ENCODE assay signal across 9 cellular contexts in genomic region chr17:77287432-77288068, GRCh38.
DNase-seq lines count a peak whose midpoint lies in the region; ATAC-seq, FAIRE-seq and TF ChIP-seq lines count a peak whose summit lies in the region.
"Had no signal": no experiment of that assay in that cellular context is flagged by ENCODE, and none has a peak within 500 bp of the region (broad histone marks: within the 10 kb centered on the region; RNA-seq: fewer than 3 reads in every experiment).

No MANE protein-coding gene starts in this region.

- ATAC-seq in HepG2: peak; percentile 18
- ATAC-seq in GM18505 (IDR thresholded peaks at IDR 0.05; ENCODE audit: unreplicated experiment): no peak
- no peak for ATAC-seq in GM18520 (IDR thresholded peaks at IDR 0.05; ENCODE audit: unreplicated experiment)

- H4K20me1 ChIP-seq in HepG2 (ENCODE audit: insufficient read depth, low read length): peaks cover 5% of the 10 kb centered on the region; the same call in 1 of the 2 replicates

- POLR2A ChIA-PET in HepG2 (lab: Yijun Ruan, JAX): interaction anchor here (0.6 to 12.7 kb wide), 18 partner anchors 12 to 1461 kb away, joined by 3 to 335 read pairs (median 9); partner anchors contain the start of gene TNRC6C

- H3K4me1 ChIP-seq in HepG2 (ENCODE audit: insufficient read depth, low read length) (peaks cover 82% of the 10 kb centered on the region), vagina (peaks cover 46% of the 10 kb centered on the region)

- H2AFZ ChIP-seq in HepG2 (ENCODE audit: low read length): no peak overlapping the region

- peak in 1 of 2 experiments; percentile 61; a peak in 2 of 4 replicates for TF ChIP-seq POLR2A in HepG2 (IDR thresholded peaks at IDR 0.05; ENCODE audit: insufficient read depth in 1 of 2, low read depth in 2 of 2, low read length in 2 of 2)
- TF ChIP-seq POLR2A in vagina (IDR thresholded peaks at IDR 0.05): no peak
- TF ChIP-seq POLR2A in GM18505 (IDR thresholded peaks at IDR 0.05; ENCODE audit: borderline replicate concordance, extremely low read depth, insufficient read depth, insufficient read length): no peak

- H3K9ac ChIP-seq in HepG2 (ENCODE audit: insufficient read depth, low read depth, low read length): peak overlapping the region; percentile 98

- TF ChIP-seq EP300 in HepG2 (IDR thresholded peaks at IDR 0.05; ENCODE audit: low read depth in 2 of 2, low read length in 2 of 2) (no peak), HepG2 (CRISPR knock-in tag; IDR thresholded peaks at IDR 0.05; ENCODE audit: borderline replicate concordance) (no peak; the same call in 1 of the 2 replicates)

- H3K27ac ChIP-seq in HepG2 (ENCODE audit: extremely low read length, insufficient read depth, low read length) (peak overlapping the region; percentile 98), vagina (peak overlapping the region; percentile 77)

- peak overlapping the region; percentile 98 for H3K4me2 ChIP-seq in HepG2 (ENCODE audit: low read depth, low read length)

- H3K4me3 ChIP-seq in HepG2 (replicated peaks in 1 of 3; ENCODE audit: insufficient read depth in 1 of 3, low read depth in 2 of 3, low read length in 3 of 3) (peak overlapping the region; percentile 45 to 74 (median 45); a peak in 5 of 6 replicates), vagina (no peak overlapping the region)

- no TSS peak for BruUV-seq in HepG2 (replicated peaks; lab: Mats Ljungman, UMichigan)

- TF ChIP-seq CTCF in HepG2 (CRISPR knock-in tag; IDR thresholded peaks at IDR 0.05): no peak
- TF ChIP-seq CTCF in vagina (IDR thresholded peaks at IDR 0.05): no peak

- DNase-seq in SIG-M5 treated with dmso at 0.1 percent for 504 hours (lab: John Stamatoyannopoulos, UW; ENCODE audit: unreplicated experiment): peak; percentile 51
- no peak for DNase-seq in SIG-M5 (lab: John Stamatoyannopoulos, UW)
- DNase-seq in brain pericyte (ENCODE audit: low read depth, low spot score): peak; percentile 66
- DNase-seq in HepG2 (ENCODE audit: low spot score): peak; percentile 65
- DNase-seq in vagina (ENCODE audit: extremely low spot score in 2 of 2): no peak
- DNase-seq in T-helper 1 cell: no peak

- 27% methylated on average over 11 of the region's 11 CpGs for WGBS in HepG2 (ENCODE audit: low lambda C conversion rate)

- H3K9me3 ChIP-seq in HepG2 (ENCODE audit: low read length) (no peaks in the 10 kb centered on the region), vagina (no peaks in the 10 kb centered on the region)

- intact Hi-C loops in HepG2 (cut with micrococcal nuclease; ENCODE audit: unreplicated experiment) (loop anchor here (5.0 kb wide), 4 partner anchors 35 to 165 kb away; no protein-coding TSS in a partner anchor), vagina (cut with DNase I) (no loop called here)

- FAIRE-seq in HepG2 (lab: Jason Lieb, UNC): no peak
- FAIRE-seq: TTC549 had no signal

- CTCF ChIA-PET in HepG2 (lab: Yijun Ruan, JAX; ENCODE audit: low intra/inter-chr PET ratio, low total read pairs): no interaction called here

- in situ Hi-C loops in HepG2 (cut with HindIII; ENCODE audit: extremely low pct_ligation_motif_present, low pct_unique_long_range_greater_than_20kb): loop anchor here (5.0 to 10.0 kb wide), 2 partner anchors 87 to 165 kb away; no protein-coding TSS in a partner anchor

- peaks cover 2 to 13% of the 10 kb centered on the region in 2 experiments; a peak in 2 of 5 replicates for H3K36me3 ChIP-seq in HepG2 (replicated peaks in 1 of 2; ENCODE audit: control insufficient read depth in 1 of 2, insufficient read depth in 2 of 2, low read length in 2 of 2)
- no peaks in the 10 kb centered on the region for H3K36me3 ChIP-seq in vagina

- no peak for TF ChIP-seq RAD21 in HepG2 (CRISPR knock-in tag; IDR thresholded peaks at IDR 0.05)

- H3K79me2 ChIP-seq in HepG2 (ENCODE audit: insufficient read depth, low read length): peaks cover 94% of the 10 kb centered on the region

- H3K27me3 ChIP-seq in HepG2 (ENCODE audit: control insufficient read depth in 1 of 2, insufficient read depth in 2 of 2, low read length in 2 of 2) (no peaks in the 10 kb centered on the region; a peak in 1 of 5 replicates), vagina (no peaks in the 10 kb centered on the region)

TF ChIP-seq in HepG2, 621 proteins besides CTCF, POLR2A, EP300 and RAD21 (continues in another document):
- no peak for TF ChIP-seq RFXANK (CRISPR knock-in tag; IDR thresholded peaks at IDR 0.05)
- TF ChIP-seq MATR3 (CRISPR knock-in tag; IDR thresholded peaks at IDR 0.05): no peak
- TF ChIP-seq POLR2G (IDR thresholded peaks at IDR 0.05; ENCODE audit: low read depth, low read length): peak; percentile 38
- TF ChIP-seq, protein P1, sequence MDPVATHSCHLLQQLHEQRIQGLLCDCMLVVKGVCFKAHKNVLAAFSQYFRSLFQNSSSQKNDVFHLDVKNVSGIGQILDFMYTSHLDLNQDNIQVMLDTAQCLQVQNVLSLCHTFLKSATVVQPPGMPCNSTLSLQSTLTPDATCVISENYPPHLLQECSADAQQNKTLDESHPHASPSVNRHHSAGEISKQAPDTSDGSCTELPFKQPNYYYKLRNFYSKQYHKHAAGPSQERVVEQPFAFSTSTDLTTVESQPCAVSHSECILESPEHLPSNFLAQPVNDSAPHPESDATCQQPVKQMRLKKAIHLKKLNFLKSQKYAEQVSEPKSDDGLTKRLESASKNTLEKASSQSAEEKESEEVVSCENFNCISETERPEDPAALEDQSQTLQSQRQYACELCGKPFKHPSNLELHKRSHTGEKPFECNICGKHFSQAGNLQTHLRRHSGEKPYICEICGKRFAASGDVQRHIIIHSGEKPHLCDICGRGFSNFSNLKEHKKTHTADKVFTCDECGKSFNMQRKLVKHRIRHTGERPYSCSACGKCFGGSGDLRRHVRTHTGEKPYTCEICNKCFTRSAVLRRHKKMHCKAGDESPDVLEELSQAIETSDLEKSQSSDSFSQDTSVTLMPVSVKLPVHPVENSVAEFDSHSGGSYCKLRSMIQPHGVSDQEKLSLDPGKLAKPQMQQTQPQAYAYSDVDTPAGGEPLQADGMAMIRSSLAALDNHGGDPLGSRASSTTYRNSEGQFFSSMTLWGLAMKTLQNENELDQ (CRISPR knock-in tag; IDR thresholded peaks at IDR 0.05; ENCODE audit: borderline replicate concordance): no peak
- no peak for TF ChIP-seq ZSCAN22 (CRISPR knock-in tag; IDR thresholded peaks at IDR 0.05)
- TF ChIP-seq, protein P2, sequence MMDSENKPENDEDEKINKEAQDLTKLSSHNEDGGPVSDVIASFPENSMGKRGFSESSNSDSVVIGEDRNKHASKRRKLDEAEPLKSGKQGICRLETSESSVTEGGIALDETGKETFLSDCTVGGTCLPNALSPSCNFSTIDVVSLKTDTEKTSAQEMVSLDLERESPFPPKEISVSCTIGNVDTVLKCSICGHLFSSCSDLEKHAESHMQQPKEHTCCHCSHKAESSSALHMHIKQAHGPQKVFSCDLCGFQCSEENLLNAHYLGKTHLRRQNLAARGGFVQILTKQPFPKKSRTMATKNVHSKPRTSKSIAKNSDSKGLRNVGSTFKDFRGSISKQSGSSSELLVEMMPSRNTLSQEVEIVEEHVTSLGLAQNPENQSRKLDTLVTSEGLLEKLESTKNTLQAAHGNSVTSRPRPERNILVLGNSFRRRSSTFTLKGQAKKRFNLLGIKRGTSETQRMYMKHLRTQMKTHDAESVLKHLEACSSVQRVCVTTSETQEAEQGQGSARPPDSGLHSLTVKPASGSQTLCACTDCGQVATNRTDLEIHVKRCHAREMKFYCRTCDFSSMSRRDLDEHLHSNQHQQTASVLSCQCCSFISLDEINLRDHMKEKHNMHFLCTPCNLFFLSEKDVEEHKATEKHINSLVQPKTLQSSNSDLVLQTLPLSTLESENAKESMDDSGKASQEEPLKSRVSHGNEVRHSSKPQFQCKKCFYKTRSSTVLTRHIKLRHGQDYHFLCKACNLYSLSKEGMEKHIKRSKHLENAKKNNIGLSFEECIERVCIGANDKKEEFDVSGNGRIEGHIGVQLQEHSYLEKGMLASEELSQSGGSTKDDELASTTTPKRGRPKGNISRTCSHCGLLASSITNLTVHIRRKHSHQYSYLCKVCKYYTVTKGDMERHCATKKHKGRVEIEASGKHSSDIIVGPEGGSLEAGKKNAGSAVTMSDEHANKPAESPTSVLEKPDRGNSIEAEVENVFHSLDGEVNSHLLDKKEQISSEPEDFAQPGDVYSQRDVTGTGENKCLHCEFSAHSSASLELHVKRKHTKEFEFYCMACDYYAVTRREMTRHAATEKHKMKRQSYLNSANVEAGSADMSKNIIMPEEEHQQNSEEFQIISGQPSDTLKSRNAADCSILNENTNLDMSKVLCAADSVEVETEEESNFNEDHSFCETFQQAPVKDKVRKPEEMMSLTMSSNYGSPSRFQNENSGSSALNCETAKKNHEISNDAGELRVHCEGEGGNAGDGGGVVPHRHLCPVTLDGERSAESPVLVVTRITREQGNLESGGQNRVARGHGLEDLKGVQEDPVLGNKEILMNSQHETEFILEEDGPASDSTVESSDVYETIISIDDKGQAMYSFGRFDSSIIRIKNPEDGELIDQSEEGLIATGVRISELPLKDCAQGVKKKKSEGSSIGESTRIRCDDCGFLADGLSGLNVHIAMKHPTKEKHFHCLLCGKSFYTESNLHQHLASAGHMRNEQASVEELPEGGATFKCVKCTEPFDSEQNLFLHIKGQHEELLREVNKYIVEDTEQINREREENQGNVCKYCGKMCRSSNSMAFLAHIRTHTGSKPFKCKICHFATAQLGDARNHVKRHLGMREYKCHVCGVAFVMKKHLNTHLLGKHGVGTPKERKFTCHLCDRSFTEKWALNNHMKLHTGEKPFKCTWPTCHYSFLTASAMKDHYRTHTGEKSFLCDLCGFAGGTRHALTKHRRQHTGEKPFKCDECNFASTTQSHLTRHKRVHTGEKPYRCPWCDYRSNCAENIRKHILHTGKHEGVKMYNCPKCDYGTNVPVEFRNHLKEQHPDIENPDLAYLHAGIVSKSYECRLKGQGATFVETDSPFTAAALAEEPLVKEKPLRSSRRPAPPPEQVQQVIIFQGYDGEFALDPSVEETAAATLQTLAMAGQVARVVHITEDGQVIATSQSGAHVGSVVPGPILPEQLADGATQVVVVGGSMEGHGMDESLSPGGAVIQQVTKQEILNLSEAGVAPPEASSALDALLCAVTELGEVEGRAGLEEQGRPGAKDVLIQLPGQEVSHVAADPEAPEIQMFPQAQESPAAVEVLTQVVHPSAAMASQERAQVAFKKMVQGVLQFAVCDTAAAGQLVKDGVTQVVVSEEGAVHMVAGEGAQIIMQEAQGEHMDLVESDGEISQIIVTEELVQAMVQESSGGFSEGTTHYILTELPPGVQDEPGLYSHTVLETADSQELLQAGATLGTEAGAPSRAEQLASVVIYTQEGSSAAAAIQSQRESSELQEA (CRISPR knock-in tag; IDR thresholded peaks at IDR 0.05; ENCODE audit: not compliant biosample characterization): no peak
- TF ChIP-seq ZNF761 (CRISPR knock-in tag; conservative IDR thresholded peaks at IDR 0.05): no peak
- TF ChIP-seq ATF7 (IDR thresholded peaks at IDR 0.05): no peak
- no peak for TF ChIP-seq ATF7 (CRISPR knock-in tag; IDR thresholded peaks at IDR 0.05)

Comparison
In these comparisons a context has a peak if more than half of its experiments do, and no peak if none do; other contexts are left out.
1. DNase-seq: peak in SIG-M5 treated with dmso at 0.1 percent for 504 hours (single experiment), brain pericyte (single experiment) and HepG2 (single experiment); none in SIG-M5 (single experiment), vagina (0 of 2) and T-helper 1 cell (0 of 5).
2. H3K4me3 ChIP-seq: peak in HepG2 (3 of 3); none in vagina (0 of 2).